8 cellular contexts compared by ENCODE assay signal in the genomic region with DNA sequence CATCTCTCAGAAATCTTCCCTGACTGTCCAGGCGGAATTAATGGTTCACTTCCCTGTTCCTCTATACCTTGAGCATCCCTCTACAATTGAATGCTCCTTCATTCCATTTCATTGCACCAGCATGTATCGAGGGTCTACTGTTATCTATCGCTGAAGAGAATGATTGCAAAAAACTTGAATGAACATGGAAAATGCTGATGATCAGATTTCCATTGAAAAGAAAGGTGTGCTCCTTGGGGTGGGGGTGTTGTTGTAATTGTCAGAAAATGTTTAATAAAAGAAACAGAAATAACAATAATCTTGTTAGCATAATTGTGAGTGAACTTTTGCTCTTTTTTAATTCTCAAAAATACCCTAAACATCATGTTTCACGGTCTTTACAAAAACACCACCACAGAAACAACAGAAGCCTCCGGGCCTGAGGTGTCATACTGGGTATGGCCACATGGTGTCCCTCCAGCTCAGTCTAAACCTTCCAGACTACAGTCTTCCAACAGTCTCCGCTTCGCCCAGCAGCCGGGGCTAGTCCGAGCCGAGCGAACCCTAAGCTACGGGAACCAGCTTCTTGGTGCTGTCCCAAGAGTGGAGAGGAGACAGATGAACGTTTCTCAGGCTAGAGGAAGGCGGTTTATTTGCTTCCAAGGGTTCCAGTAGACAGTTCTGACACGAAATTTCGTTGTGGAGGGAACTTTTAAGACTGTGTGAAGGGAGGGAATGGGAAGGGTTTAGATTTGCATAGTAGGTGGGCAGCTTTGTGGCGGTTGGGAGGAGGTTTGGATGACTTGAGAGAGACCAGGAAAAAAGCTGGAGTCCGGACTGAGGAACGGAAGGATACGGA.
A peak's percentile ranks its signal among the peaks of the same experiment; 100 is the strongest.
DNase-seq lines count a peak whose midpoint lies in the region; ATAC-seq and TF ChIP-seq lines count a peak whose summit lies in the region.

No MANE protein-coding gene starts in this region.

- H3K56ac ChIP-seq in mesendoderm (ENCODE audit: low read length): peak overlapping the region; percentile 95

- no peak overlapping the region for H4K5ac ChIP-seq in mesendoderm (ENCODE audit: low read length)

- no peaks in the 10 kb centered on the region for H3K9me3 ChIP-seq in endocrine pancreas (ENCODE audit: control insufficient read depth, low read length)

- no peak overlapping the region for H3K18ac ChIP-seq in mesendoderm (ENCODE audit: low read length)

- H3K79me1 ChIP-seq in mesendoderm (ENCODE audit: low read length): no peaks in the 10 kb centered on the region

- H3K9me3 Mint-ChIP-seq in CD14-positive monocyte: peaks cover 0 to 6% (median 2%) of the 10 kb centered on the region in 7 donors

- H3K4me1 Mint-ChIP-seq in CD14-positive monocyte: peaks cover 18% of the 10 kb centered on the region

- H2BK120ac ChIP-seq in mesendoderm (ENCODE audit: low read depth, low read length): no peak overlapping the region

- H3K4ac ChIP-seq in mesendoderm (ENCODE audit: low read depth, low read length): no peak overlapping the region

- no peak overlapping the region for H3K23ac ChIP-seq in mesendoderm (ENCODE audit: low read length)

- peaks cover 5% of the 10 kb centered on the region for H3K4me1 ChIP-seq in endocrine pancreas (ENCODE audit: control insufficient read depth, insufficient read depth, low read length)
- no peaks in the 10 kb centered on the region for H3K4me1 ChIP-seq in mesendoderm (ENCODE audit: control insufficient read depth, low read depth, low read length)

- H3K36me3 ChIP-seq in endocrine pancreas (ENCODE audit: control insufficient read depth, insufficient read depth, low read length): no peaks in the 10 kb centered on the region
- no peaks in the 10 kb centered on the region for H3K36me3 ChIP-seq in mesendoderm (ENCODE audit: control insufficient read depth, insufficient read depth, low read length)

- peak overlapping the region; percentile 67 to 90 for H3K4me3 Mint-ChIP-seq in CD14-positive monocyte

- TF ChIP-seq CTCF in CD14-positive monocyte (IDR thresholded peaks at IDR 0.05): peak; percentile 92

- no peaks in the 10 kb centered on the region for H3K79me2 ChIP-seq in mesendoderm (ENCODE audit: control insufficient read depth, insufficient read depth, low read length)

- H3K36me3 Mint-ChIP-seq in CD14-positive monocyte: peaks cover 0 to 5% of the 10 kb centered on the region in 2 donors

- H3K4me2 ChIP-seq in mesendoderm (ENCODE audit: low read length): peak overlapping the region; percentile 97

- peaks cover 51 to 64% (median 57%) of the 10 kb centered on the region in 3 donors for H3K27me3 Mint-ChIP-seq in CD14-positive monocyte (ENCODE audit: low read depth in 3 of 3)

- DNase-seq in CD14-positive monocyte (ENCODE audit: low spot score) (peak; percentile 90), NCI-H774 (lab: John Stamatoyannopoulos, UW) (peak; percentile 86), mesendoderm (peak; percentile 96)
- peak; percentile 48 to 67 (median 51) for DNase-seq in activated CD8-positive, alpha-beta memory T cell treated with anti-CD3 and anti-CD28 coated beads for 48 hours (ENCODE audit: low read depth in 2 of 3, low spot score in 2 of 3)
- peak; percentile 76 for DNase-seq in stimulated activated CD8-positive, alpha-beta memory T cell treated with anti-CD3 and anti-CD28 coated beads, Interleukin-15, amount 100 ng/mL, for 1 hour (ENCODE audit: low read depth)

- H3K4me3 ChIP-seq in endocrine pancreas (ENCODE audit: control insufficient read depth, insufficient read depth, low read length): peak overlapping the region; percentile 41
- peak overlapping the region; percentile 55 for H3K4me3 ChIP-seq in mesendoderm (ENCODE audit: low read length)

- intact Hi-C loops in CD14-positive monocyte (cut with micrococcal nuclease): loop anchor here (2.0 to 10.0 kb wide), 5 partner anchors 51 to 854 kb away; a partner anchor contains a TSS

- H3K27me3 ChIP-seq in endocrine pancreas (ENCODE audit: control insufficient read depth, insufficient read depth, low read length) (no peaks in the 10 kb centered on the region), mesendoderm (ENCODE audit: insufficient read depth, low read length, poor library complexity) (no peaks in the 10 kb centered on the region)

- H2BK15ac ChIP-seq in mesendoderm (replicated peaks; ENCODE audit: low read depth): no peak overlapping the region

- H4K8ac ChIP-seq in mesendoderm (ENCODE audit: low read depth, low read length): no peak overlapping the region

- H3K27ac ChIP-seq in mesendoderm (ENCODE audit: low read depth, low read length): no peak overlapping the region

- H3K9ac ChIP-seq in endocrine pancreas (ENCODE audit: control insufficient read depth, insufficient read depth, low read length): peak overlapping the region; percentile 22
- peak overlapping the region; percentile 86 for H3K9ac ChIP-seq in mesendoderm (ENCODE audit: low read length)

- WGBS in mesendoderm (ENCODE audit: extremely low coverage, insufficient coverage, low lambda C conversion rate): no CpG with 5 or more reads among the region's 20 CpGs

- peak overlapping the region; percentile 31 for H2BK5ac ChIP-seq in mesendoderm (ENCODE audit: low read length)

- no peak overlapping the region for H2AK5ac ChIP-seq in mesendoderm (ENCODE audit: low read length)

- ATAC-seq in GM19372 (IDR thresholded peaks at IDR 0.05; ENCODE audit: low read depth, unreplicated experiment) (peak; percentile 72), HG03571 (IDR thresholded peaks at IDR 0.05; ENCODE audit: unreplicated experiment) (peak; percentile 90)

- H3K27ac Mint-ChIP-seq in CD14-positive monocyte: peak overlapping the region in 4 of 7 donors; percentile 5 to 68 (median 48)
